1 cellular context compared by ENCODE assay signal in the genomic region with DNA sequence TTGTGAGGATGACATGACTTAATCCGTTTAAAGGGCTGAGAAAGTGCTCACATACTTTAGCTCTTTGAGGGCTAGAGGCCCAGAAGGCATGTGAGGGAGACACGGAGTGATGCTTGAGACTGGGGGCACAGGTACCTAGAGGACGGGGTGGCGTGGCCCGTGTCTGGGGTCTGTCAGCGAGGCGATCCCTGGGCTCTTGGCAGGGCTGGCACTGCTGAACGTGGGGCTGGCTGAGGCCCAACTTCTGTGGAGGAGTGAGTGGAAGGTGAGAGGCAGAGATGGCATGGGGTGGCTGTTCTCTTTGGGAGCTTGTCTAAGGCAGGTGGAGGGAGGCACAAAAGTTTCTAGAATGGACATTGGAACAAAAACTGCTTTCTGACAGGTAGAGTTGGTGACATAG.
TF ChIP-seq lines count a peak whose summit lies in the region.

No MANE protein-coding gene starts in this region.

TF ChIP-seq in HCT116, 20 proteins besides CTCF, POLR2A, EP300 and RAD21 (continued from another document):
- TF ChIP-seq, protein P1, sequence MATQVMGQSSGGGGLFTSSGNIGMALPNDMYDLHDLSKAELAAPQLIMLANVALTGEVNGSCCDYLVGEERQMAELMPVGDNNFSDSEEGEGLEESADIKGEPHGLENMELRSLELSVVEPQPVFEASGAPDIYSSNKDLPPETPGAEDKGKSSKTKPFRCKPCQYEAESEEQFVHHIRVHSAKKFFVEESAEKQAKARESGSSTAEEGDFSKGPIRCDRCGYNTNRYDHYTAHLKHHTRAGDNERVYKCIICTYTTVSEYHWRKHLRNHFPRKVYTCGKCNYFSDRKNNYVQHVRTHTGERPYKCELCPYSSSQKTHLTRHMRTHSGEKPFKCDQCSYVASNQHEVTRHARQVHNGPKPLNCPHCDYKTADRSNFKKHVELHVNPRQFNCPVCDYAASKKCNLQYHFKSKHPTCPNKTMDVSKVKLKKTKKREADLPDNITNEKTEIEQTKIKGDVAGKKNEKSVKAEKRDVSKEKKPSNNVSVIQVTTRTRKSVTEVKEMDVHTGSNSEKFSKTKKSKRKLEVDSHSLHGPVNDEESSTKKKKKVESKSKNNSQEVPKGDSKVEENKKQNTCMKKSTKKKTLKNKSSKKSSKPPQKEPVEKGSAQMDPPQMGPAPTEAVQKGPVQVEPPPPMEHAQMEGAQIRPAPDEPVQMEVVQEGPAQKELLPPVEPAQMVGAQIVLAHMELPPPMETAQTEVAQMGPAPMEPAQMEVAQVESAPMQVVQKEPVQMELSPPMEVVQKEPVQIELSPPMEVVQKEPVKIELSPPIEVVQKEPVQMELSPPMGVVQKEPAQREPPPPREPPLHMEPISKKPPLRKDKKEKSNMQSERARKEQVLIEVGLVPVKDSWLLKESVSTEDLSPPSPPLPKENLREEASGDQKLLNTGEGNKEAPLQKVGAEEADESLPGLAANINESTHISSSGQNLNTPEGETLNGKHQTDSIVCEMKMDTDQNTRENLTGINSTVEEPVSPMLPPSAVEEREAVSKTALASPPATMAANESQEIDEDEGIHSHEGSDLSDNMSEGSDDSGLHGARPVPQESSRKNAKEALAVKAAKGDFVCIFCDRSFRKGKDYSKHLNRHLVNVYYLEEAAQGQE (IDR thresholded peaks at IDR 0.05; ENCODE audit: low read depth), result no peak
- no peak for TF ChIP-seq SP1 (IDR thresholded peaks at IDR 0.05; ENCODE audit: low read depth)
- TF ChIP-seq ELF1 (IDR thresholded peaks at IDR 0.05; ENCODE audit: borderline replicate concordance, low read depth), result no peak
- TF ChIP-seq, protein P2, sequence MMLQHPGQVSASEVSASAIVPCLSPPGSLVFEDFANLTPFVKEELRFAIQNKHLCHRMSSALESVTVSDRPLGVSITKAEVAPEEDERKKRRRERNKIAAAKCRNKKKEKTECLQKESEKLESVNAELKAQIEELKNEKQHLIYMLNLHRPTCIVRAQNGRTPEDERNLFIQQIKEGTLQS (IDR thresholded peaks at IDR 0.05), result no peak
- TF ChIP-seq, protein P3, sequence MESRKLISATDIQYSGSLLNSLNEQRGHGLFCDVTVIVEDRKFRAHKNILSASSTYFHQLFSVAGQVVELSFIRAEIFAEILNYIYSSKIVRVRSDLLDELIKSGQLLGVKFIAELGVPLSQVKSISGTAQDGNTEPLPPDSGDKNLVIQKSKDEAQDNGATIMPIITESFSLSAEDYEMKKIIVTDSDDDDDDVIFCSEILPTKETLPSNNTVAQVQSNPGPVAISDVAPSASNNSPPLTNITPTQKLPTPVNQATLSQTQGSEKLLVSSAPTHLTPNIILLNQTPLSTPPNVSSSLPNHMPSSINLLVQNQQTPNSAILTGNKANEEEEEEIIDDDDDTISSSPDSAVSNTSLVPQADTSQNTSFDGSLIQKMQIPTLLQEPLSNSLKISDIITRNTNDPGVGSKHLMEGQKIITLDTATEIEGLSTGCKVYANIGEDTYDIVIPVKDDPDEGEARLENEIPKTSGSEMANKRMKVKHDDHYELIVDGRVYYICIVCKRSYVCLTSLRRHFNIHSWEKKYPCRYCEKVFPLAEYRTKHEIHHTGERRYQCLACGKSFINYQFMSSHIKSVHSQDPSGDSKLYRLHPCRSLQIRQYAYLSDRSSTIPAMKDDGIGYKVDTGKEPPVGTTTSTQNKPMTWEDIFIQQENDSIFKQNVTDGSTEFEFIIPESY (IDR thresholded peaks at IDR 0.05; ENCODE audit: extremely low read depth, insufficient replicate concordance, low read length), result no peak
- TF ChIP-seq SIN3A (IDR thresholded peaks at IDR 0.05; ENCODE audit: low read depth), result no peak
- TF ChIP-seq FOSL1 (IDR thresholded peaks at IDR 0.05; ENCODE audit: low read depth), result no peak
- no peak for TF ChIP-seq EGR1 (IDR thresholded peaks at IDR 0.05; ENCODE audit: low read depth)
- no peak for TF ChIP-seq ZNF274 (IDR thresholded peaks at IDR 0.05; ENCODE audit: low read depth, low read length)
- no peak for TF ChIP-seq CEBPB (IDR thresholded peaks at IDR 0.05; ENCODE audit: low read depth)
- TF ChIP-seq POLR2AphosphoS5 (IDR thresholded peaks at IDR 0.05; ENCODE audit: low read depth, low read length), result no peak
- no peak for TF ChIP-seq YY1 (IDR thresholded peaks at IDR 0.05; ENCODE audit: extremely low read depth, insufficient replicate concordance, low read depth, low read length)
- TF ChIP-seq EZH2 (IDR thresholded peaks at IDR 0.05), result no peak
- no peak for TF ChIP-seq CBX3 (IDR thresholded peaks at IDR 0.05; ENCODE audit: low read depth)
